Comparison of ENCODE assay signal across 15 cellular contexts in genomic region chr5:131436081-131436480, GRCh38.
DNase-seq lines count a peak whose midpoint lies in the region; ATAC-seq and TF ChIP-seq lines count a peak whose summit lies in the region.
"Had no signal": no experiment of that assay in that cellular context is flagged by ENCODE, and none has a peak within 500 bp of the region (broad histone marks: within the 10 kb centered on the region; RNA-seq: fewer than 3 reads in every experiment).

No MANE protein-coding gene starts in this region.

- no peak overlapping the region for H3K4me3 Mint-ChIP-seq in activated CD4-positive, alpha-beta memory T cell treated with anti-CD3 and anti-CD28 coated beads for 36 hours
- no peak overlapping the region for H3K4me3 Mint-ChIP-seq in activated CD4-positive, alpha-beta memory T cell treated with anti-CD3 and anti-CD28 coated beads, Interleukin-2, amount 10 ng/mL, durations not matched to agents 7 days and 5 days
- H3K4me3 Mint-ChIP-seq: CD14-positive monocyte had no signal

- H3K27me3 ChIP-seq in adrenal gland (no peaks in the 10 kb centered on the region), suprapubic skin (no peaks in the 10 kb centered on the region), WERI-Rb-1 (ENCODE audit: insufficient read depth, low read depth, severe bottlenecking) (no peaks in the 10 kb centered on the region)
- H3K27me3 ChIP-seq: hepatocyte had no signal

- peaks cover 2% of the 10 kb centered on the region for H3K4me1 Mint-ChIP-seq in activated CD4-positive, alpha-beta memory T cell treated with anti-CD3 and anti-CD28 coated beads for 36 hours (ENCODE audit: low read depth)
- no peaks in the 10 kb centered on the region for H3K4me1 Mint-ChIP-seq in activated CD4-positive, alpha-beta memory T cell treated with anti-CD3 and anti-CD28 coated beads, Interleukin-2, amount 10 ng/mL, durations not matched to agents 7 days and 5 days
- H3K4me1 Mint-ChIP-seq: CD14-positive monocyte had no signal

- no peak for TF ChIP-seq EP300 in suprapubic skin (IDR thresholded peaks at IDR 0.05)

- intact Hi-C loops in activated CD4-positive, alpha-beta memory T cell treated with anti-CD3 and anti-CD28 coated beads for 36 hours (cut with micrococcal nuclease), result no loop called here
- intact Hi-C loops in adrenal gland (cut with DNase I), result no loop called here

- CTCF ChIA-PET in activated CD4-positive, alpha-beta memory T cell treated with anti-CD3 and anti-CD28 coated beads for 36 hours (lab: Charles Lee), result interaction anchor here (3.3 kb wide), 1 partner anchor 13 kb away, joined by 11 read pairs; no protein-coding TSS in a partner anchor
- CTCF ChIA-PET in activated CD4-positive, alpha-beta memory T cell treated with anti-CD3 and anti-CD28 coated beads, Interleukin-2, amount 10 ng/mL, durations not matched to agents 7 days and 5 days (lab: Charles Lee), result interaction anchor here (1.3 to 1.8 kb wide), 3 partner anchors 13 to 572 kb away, joined by 3 to 4 read pairs (median 4); no protein-coding TSS in a partner anchor

- H3K27me3 Mint-ChIP-seq in activated CD4-positive, alpha-beta memory T cell treated with anti-CD3 and anti-CD28 coated beads for 36 hours, result no peaks in the 10 kb centered on the region
- H3K27me3 Mint-ChIP-seq in activated CD4-positive, alpha-beta memory T cell treated with anti-CD3 and anti-CD28 coated beads, Interleukin-2, amount 10 ng/mL, durations not matched to agents 7 days and 5 days, result no peaks in the 10 kb centered on the region
- H3K27me3 Mint-ChIP-seq: progenitor cell of endocrine pancreas had no signal

- H3K4me1 ChIP-seq in adrenal gland (replicated peaks in 1 of 2), result peaks cover 0 to 13% of the 10 kb centered on the region in 2 donors
- peaks cover 11% of the 10 kb centered on the region for H3K4me1 ChIP-seq in suprapubic skin

- TF ChIP-seq CTCF in adrenal gland (IDR thresholded peaks at IDR 0.05) (no peak), suprapubic skin (IDR thresholded peaks at IDR 0.05) (no peak), WERI-Rb-1 (IDR thresholded peaks at IDR 0.05; ENCODE audit: low read depth, low read length) (no peak)

- POLR2A ChIA-PET in activated CD4-positive, alpha-beta memory T cell treated with anti-CD3 and anti-CD28 coated beads for 36 hours (lab: Charles Lee), result no interaction called here
- POLR2A ChIA-PET in activated CD4-positive, alpha-beta memory T cell treated with anti-CD3 and anti-CD28 coated beads, Interleukin-2, amount 10 ng/mL, durations not matched to agents 7 days and 5 days (lab: Charles Lee), result no interaction called here

- DNase-seq in activated CD4-positive, alpha-beta memory T cell treated with anti-CD3 and anti-CD28 coated beads for 36 hours, result no peak
- DNase-seq in activated CD4-positive, alpha-beta memory T cell treated with anti-CD3 and anti-CD28 coated beads, Interleukin-2, amount 10 ng/mL, durations not matched to agents 7 days and 5 days, result no peak
- DNase-seq in adrenal gland, result peak in 4 of 7 donors; percentile 13 to 39 (median 37)
- peak; percentile 19 for DNase-seq in iris pigment epithelial cell (ENCODE audit: low read depth)
- DNase-seq in suprapubic skin (ENCODE audit: low spot score in 2 of 2), result no peak
- DNase-seq in A172 (ENCODE audit: low spot score), result no peak
- no peak for DNase-seq in WERI-Rb-1
- DNase-seq: dermis blood vessel endothelial cell, Kasumi-1, left cardiac atrium, NCI-H146 had no signal

- ATAC-seq in HG03025 (IDR thresholded peaks at IDR 0.05; ENCODE audit: low FRiP score, unreplicated experiment), result no peak

- H3K9me3 ChIP-seq in adrenal gland (replicated peaks in 1 of 3), result no peaks in the 10 kb centered on the region
- H3K9me3 ChIP-seq in suprapubic skin, result no peaks in the 10 kb centered on the region
- H3K9me3 ChIP-seq in WERI-Rb-1 (ENCODE audit: severe bottlenecking), result no peaks in the 10 kb centered on the region

- H3K9me3 Mint-ChIP-seq in activated CD4-positive, alpha-beta memory T cell treated with anti-CD3 and anti-CD28 coated beads for 36 hours, result no peaks in the 10 kb centered on the region
- H3K9me3 Mint-ChIP-seq in activated CD4-positive, alpha-beta memory T cell treated with anti-CD3 and anti-CD28 coated beads, Interleukin-2, amount 10 ng/mL, durations not matched to agents 7 days and 5 days, result no peaks in the 10 kb centered on the region
- H3K9me3 Mint-ChIP-seq: CD14-positive monocyte had no signal

- no peak overlapping the region for H3K4me3 ChIP-seq in adrenal gland
- H3K4me3 ChIP-seq in suprapubic skin, result no peak overlapping the region
- no peak overlapping the region for H3K4me3 ChIP-seq in WERI-Rb-1 (ENCODE audit: low read depth, low read length)
- H3K4me3 ChIP-seq: hepatocyte had no signal

- no peak overlapping the region for H3K27ac ChIP-seq in adrenal gland
- peak overlapping the region; percentile 61 for H3K27ac ChIP-seq in suprapubic skin
- H3K27ac ChIP-seq in WERI-Rb-1, result no peak overlapping the region
- H3K27ac ChIP-seq: hepatocyte had no signal

- H3K27ac Mint-ChIP-seq in activated CD4-positive, alpha-beta memory T cell treated with anti-CD3 and anti-CD28 coated beads for 36 hours, result peak overlapping the region; percentile 30
- no peak overlapping the region for H3K27ac Mint-ChIP-seq in activated CD4-positive, alpha-beta memory T cell treated with anti-CD3 and anti-CD28 coated beads, Interleukin-2, amount 10 ng/mL, durations not matched to agents 7 days and 5 days
- H3K27ac Mint-ChIP-seq: progenitor cell of endocrine pancreas had no signal

- H3K36me3 Mint-ChIP-seq in activated CD4-positive, alpha-beta memory T cell treated with anti-CD3 and anti-CD28 coated beads for 36 hours, result peaks cover 37% of the 10 kb centered on the region
- H3K36me3 Mint-ChIP-seq in activated CD4-positive, alpha-beta memory T cell treated with anti-CD3 and anti-CD28 coated beads, Interleukin-2, amount 10 ng/mL, durations not matched to agents 7 days and 5 days (ENCODE audit: low read depth), result peaks cover 67% of the 10 kb centered on the region

- 25 to 35% (median 32%) methylated on average over 2 of the region's 2 CpGs for WGBS in adrenal gland, 4 donors
- 46% methylated on average over 2 of the region's 2 CpGs for WGBS in suprapubic skin

- TF ChIP-seq POLR2A in adrenal gland (IDR thresholded peaks at IDR 0.05), result no peak
- no peak for TF ChIP-seq POLR2A in suprapubic skin (IDR thresholded peaks at IDR 0.05)

- H3K36me3 ChIP-seq in adrenal gland (replicated peaks in 1 of 2), result peaks cover 0 to 23% of the 10 kb centered on the region in 2 donors
- H3K36me3 ChIP-seq in suprapubic skin, result peaks cover 76% of the 10 kb centered on the region
- H3K36me3 ChIP-seq in WERI-Rb-1, result peaks cover 47% of the 10 kb centered on the region

Comparison
In these comparisons a context has a peak if more than half of its experiments do, and no peak if none do; other contexts are left out.
1. DNase-seq: peak in adrenal gland (4 of 7) and iris pigment epithelial cell (single experiment); none in activated CD4-positive, alpha-beta memory T cell treated with anti-CD3 and anti-CD28 coated beads for 36 hours (single experiment), activated CD4-positive, alpha-beta memory T cell treated with anti-CD3 and anti-CD28 coated beads, Interleukin-2, amount 10 ng/mL, durations not matched to agents 7 days and 5 days (single experiment), suprapubic skin (0 of 2), A172 (single experiment) and WERI-Rb-1 (single experiment).